9 cellular contexts compared by ENCODE assay signal in genomic region chr12:124869011-124869665, GRCh38. TPM values are rescaled to one million over a fixed set of nuclear protein-coding genes. Genes with fewer than 3 reads are reported as not detected.
DNase-seq lines count a peak whose midpoint lies in the region; ATAC-seq and TF ChIP-seq lines count a peak whose summit lies in the region.
"Had no signal": no experiment of that assay in that cellular context is flagged by ENCODE, and none has a peak within 500 bp of the region (broad histone marks: within the 10 kb centered on the region; RNA-seq: fewer than 3 reads in every experiment).

No MANE protein-coding gene starts in this region.

- H3K4me1 Mint-ChIP-seq in activated CD4-positive, alpha-beta T cell treated with anti-CD3 and anti-CD28 coated beads, Interleukin-2, amount 10 ng/mL, durations not matched to agents 7 days and 5 days: peaks cover 17% of the 10 kb centered on the region

- H3K27me3 Mint-ChIP-seq in activated CD4-positive, alpha-beta T cell treated with anti-CD3 and anti-CD28 coated beads, Interleukin-2, amount 10 ng/mL, durations not matched to agents 7 days and 5 days: peaks cover 8% of the 10 kb centered on the region

- peak overlapping the region in 3 of 8 donors; percentile 4 to 53 (median 22) for H3K4me3 ChIP-seq in spleen
- H3K4me3 ChIP-seq in MG63: no peak overlapping the region

- CTCF ChIA-PET in activated CD4-positive, alpha-beta T cell treated with anti-CD3 and anti-CD28 coated beads, Interleukin-2, amount 10 ng/mL, durations not matched to agents 7 days and 5 days (lab: Charles Lee): interaction anchor here (1.0 kb wide), 1 partner anchor 11 kb away, joined by 3 read pairs; no protein-coding TSS in a partner anchor

- WGBS in spleen, 5 donors: 20 to 42% (median 34%) methylated on average over 14 to 18 of the region's 18 CpGs

- H3K36me3 ChIP-seq in spleen (no peaks in the 10 kb centered on the region), MG63 (no peaks in the 10 kb centered on the region)

- H3K4me1 ChIP-seq in spleen: peaks cover 0 to 44% (median 17%) of the 10 kb centered on the region in 6 donors

- H3K27me3 ChIP-seq in spleen (replicated peaks in 1 of 7): no peaks in the 10 kb centered on the region
- H3K27me3 ChIP-seq in MG63: no peaks in the 10 kb centered on the region

- intact Hi-C loops in spleen (cut with DNase I; ENCODE audit: low total_unique reads): no loop called here

- H3K4me3 Mint-ChIP-seq in activated CD4-positive, alpha-beta T cell treated with anti-CD3 and anti-CD28 coated beads, Interleukin-2, amount 10 ng/mL, durations not matched to agents 7 days and 5 days: no peak overlapping the region

- H3K9me3 ChIP-seq in spleen: no peaks in the 10 kb centered on the region
- no peaks in the 10 kb centered on the region for H3K9me3 ChIP-seq in MG63

- TF ChIP-seq CTCF in spleen (IDR thresholded peaks at IDR 0.05 in 8 of 11, conservative IDR thresholded peaks at IDR 0.05 in 3 of 11): no peak

- POLR2A ChIA-PET in activated CD4-positive, alpha-beta T cell treated with anti-CD3 and anti-CD28 coated beads, Interleukin-2, amount 10 ng/mL, durations not matched to agents 7 days and 5 days (lab: Charles Lee): no interaction called here

- no peaks in the 10 kb centered on the region for H3K9me3 Mint-ChIP-seq in activated CD4-positive, alpha-beta T cell treated with anti-CD3 and anti-CD28 coated beads, Interleukin-2, amount 10 ng/mL, durations not matched to agents 7 days and 5 days

- DNase-seq in NOMO-1 treated with DMSO at 0.1 percent for 48 hours (lab: John Stamatoyannopoulos, UW; ENCODE audit: unreplicated experiment) (peak; percentile 92), epithelial cell of prostate (ENCODE audit: low read depth, low spot score) (peak; percentile 20), spleen (peak; percentile 82), MG63 (no peak), NCI-H187 treated with DMSO at 0.1 percent for 48 hours (lab: John Stamatoyannopoulos, UW) (no peak)
- no peak for DNase-seq in activated CD4-positive, alpha-beta T cell treated with anti-CD3 and anti-CD28 coated beads, Interleukin-2, amount 10 ng/mL, durations not matched to agents 7 days and 5 days
- DNase-seq: NCI-H524 had no signal

- TF ChIP-seq POLR2A in spleen (IDR thresholded peaks at IDR 0.05): no peak

- no peak overlapping the region for H3K27ac ChIP-seq in epithelial cell of prostate
- H3K27ac ChIP-seq in spleen: peak overlapping the region in 6 of 8 donors; percentile 3 to 69 (median 37)

- no peaks in the 10 kb centered on the region for H3K36me3 Mint-ChIP-seq in activated CD4-positive, alpha-beta T cell treated with anti-CD3 and anti-CD28 coated beads, Interleukin-2, amount 10 ng/mL, durations not matched to agents 7 days and 5 days (ENCODE audit: low read depth)

- H3K27ac Mint-ChIP-seq in activated CD4-positive, alpha-beta T cell treated with anti-CD3 and anti-CD28 coated beads, Interleukin-2, amount 10 ng/mL, durations not matched to agents 7 days and 5 days: no peak overlapping the region

- ATAC-seq in GM19351 (IDR thresholded peaks at IDR 0.05; ENCODE audit: unreplicated experiment): peak; percentile 47
- ATAC-seq in GM21515 (IDR thresholded peaks at IDR 0.05; ENCODE audit: unreplicated experiment): no peak

RNA-seq across cellular contexts. Expression of gene SCARB1, which starts 5.5 kb away (rescaled TPM):
- 10 to 100 TPM; 22.0 to 59.3 (median 32.6) TPM for total RNA-seq in spleen
- polyA plus RNA-seq in spleen: 10 to 100 TPM; 11.9 to 19.5 (median 19.2) TPM
- 35.4 and 66.8 TPM in 2 replicates for total RNA-seq in MG63 (2014; rRNA removed; shearing (Covaris generic); ENCODE audit: low replicate concordance)
- total RNA-seq in activated CD4-positive, alpha-beta T cell treated with anti-CD3 and anti-CD28 coated beads, Interleukin-2, amount 10 ng/mL, durations not matched to agents 7 days and 5 days: 1 to 10 TPM; 5.3 to 6.2 TPM

RNA-seq across cellular contexts. Expression of gene UBC, which starts 45.3 kb away (rescaled TPM):
- total RNA-seq in spleen: 1,000 to 10,000 TPM in 1 of 7 donors, 100 to 1,000 TPM in 6; 770 to 1,107 (median 909) TPM
- 100 to 1,000 TPM; 623 to 743 (median 691) TPM for polyA plus RNA-seq in spleen
- total RNA-seq in MG63 (2014; rRNA removed; shearing (Covaris generic); ENCODE audit: low replicate concordance): 1,042 and 1,166 TPM in 2 replicates
- total RNA-seq in activated CD4-positive, alpha-beta T cell treated with anti-CD3 and anti-CD28 coated beads, Interleukin-2, amount 10 ng/mL, durations not matched to agents 7 days and 5 days: 100 to 1,000 TPM; 749 to 755 TPM

Comparison
In these comparisons a context has a peak if more than half of its experiments do, and no peak if none do; other contexts are left out.
1. DNase-seq: peak in NOMO-1 treated with DMSO at 0.1 percent for 48 hours (single experiment), epithelial cell of prostate (single experiment) and spleen (single experiment); none in MG63 (single experiment), NCI-H187 treated with DMSO at 0.1 percent for 48 hours (single experiment) and activated CD4-positive, alpha-beta T cell treated with anti-CD3 and anti-CD28 coated beads, Interleukin-2, amount 10 ng/mL, durations not matched to agents 7 days and 5 days (single experiment).